8 cellular contexts compared by ENCODE assay signal in the genomic region with DNA sequence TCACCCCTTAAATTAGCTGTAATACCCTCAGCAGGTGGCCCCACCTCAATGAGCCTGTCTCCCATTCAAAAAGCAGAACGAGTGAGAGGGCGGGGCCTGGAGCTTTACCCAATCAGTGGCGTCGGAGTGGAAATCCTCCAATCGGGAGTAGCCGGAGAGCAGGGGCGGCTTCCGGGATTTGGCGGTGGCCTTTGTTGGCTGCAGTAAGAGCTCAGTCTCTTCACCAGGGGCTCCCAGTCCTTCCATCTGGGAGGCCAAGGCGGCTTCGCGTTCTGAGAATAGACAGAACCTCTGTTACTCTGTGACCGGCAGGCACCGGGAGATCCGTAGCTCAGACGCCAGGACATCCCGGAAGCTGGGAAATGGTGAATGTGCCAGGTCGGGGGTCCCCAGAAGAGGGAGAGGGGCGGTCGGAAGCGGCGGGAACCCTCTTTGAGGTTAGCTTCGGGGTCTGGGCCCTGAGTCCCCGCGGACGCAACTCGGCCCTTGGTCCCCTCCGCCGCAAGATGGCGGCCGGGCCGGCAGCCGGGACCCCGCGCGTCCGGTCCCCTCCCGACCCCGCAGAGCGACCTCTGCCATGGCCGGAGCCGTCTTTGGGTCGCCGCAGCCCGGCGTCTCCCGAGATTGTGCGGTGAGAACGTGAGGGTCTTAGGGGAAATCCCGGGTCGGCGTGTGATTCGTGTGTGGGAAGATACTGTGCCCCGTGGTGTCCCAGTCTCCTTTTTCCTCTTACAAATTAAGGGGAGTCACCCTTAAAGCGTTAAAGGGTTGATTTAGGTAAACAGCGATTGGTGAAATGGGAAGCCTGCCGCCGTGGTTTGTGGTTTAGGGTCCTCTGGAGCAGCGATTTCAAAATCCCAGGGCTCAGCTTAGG.
DNase-seq lines count a peak whose midpoint lies in the region; ATAC-seq, FAIRE-seq and TF ChIP-seq lines count a peak whose summit lies in the region.

No MANE protein-coding gene starts in this region.

- peak overlapping the region; percentile 87 to 97 for H3K4me3 ChIP-seq in body of pancreas

- no peaks in the 10 kb centered on the region for H3K9me3 ChIP-seq in body of pancreas

- DNase-seq in NCI-H2081 treated with DMSO at 0.1 percent for 48 hours (lab: John Stamatoyannopoulos, UW) (peak; percentile 49), body of pancreas (peak; percentile 94 to 95 (median 94)), iPS DF 4.7 (ENCODE audit: extremely low read depth, low spot score) (peak; percentile 66), sciatic nerve (ENCODE audit: low spot score) (peak; percentile 94)

- ATAC-seq in GM18519 (IDR thresholded peaks at IDR 0.05; ENCODE audit: low FRiP score, unreplicated experiment) (peak; percentile 92), HG03045 (IDR thresholded peaks at IDR 0.05; ENCODE audit: unreplicated experiment) (peak; percentile 92), body of pancreas (peak; percentile 93), sciatic nerve (peak; percentile 98)

- no peak for TF ChIP-seq CTCF in 22Rv1 (IDR thresholded peaks at IDR 0.05)
- no peak for TF ChIP-seq CTCF in body of pancreas (IDR thresholded peaks at IDR 0.05)

- H3K4me1 ChIP-seq in body of pancreas = peaks cover 35% of the 10 kb centered on the region

- FAIRE-seq in TTC549 (lab: Jason Lieb, UNC) = peak; percentile 53

- no peaks in the 10 kb centered on the region for H3K27me3 ChIP-seq in body of pancreas

- intact Hi-C loops in body of pancreas (cut with DNase I) = no loop called here
- intact Hi-C loops in sciatic nerve (cut with DNase I) = no loop called here

- H3K27ac ChIP-seq in 22Rv1 = peak overlapping the region; percentile 61
- H3K27ac ChIP-seq in body of pancreas = peak overlapping the region; percentile 85 to 97 (median 93)

- peak; percentile 70 to 96 (median 94) for TF ChIP-seq POLR2A in body of pancreas (IDR thresholded peaks at IDR 0.05)

- H3K36me3 ChIP-seq in body of pancreas (replicated peaks in 1 of 2; ENCODE audit: insufficient read depth in 1 of 2, low read depth in 2 of 2) = peaks cover 0 to 1% of the 10 kb centered on the region in 2 donors

- WGBS in body of pancreas, 2 donors = 0 to 1% methylated on average over 39 to 57 of the region's 59 CpGs

Comparison
In these comparisons a context has a peak if more than half of its experiments do, and no peak if none do; other contexts are left out.
1. Peak in every context shown above with its lines: DNase-seq, ATAC-seq, H3K4me3 ChIP-seq and H3K27ac ChIP-seq.